ENCODE assay signal across 8 cellular contexts in genomic region chr3:101849714-101850326, GRCh38. TPM values are rescaled to one million over a fixed set of nuclear protein-coding genes. Genes with fewer than 3 reads are reported as not detected.
DNase-seq lines count a peak whose midpoint lies in the region; ATAC-seq and TF ChIP-seq lines count a peak whose summit lies in the region.

No MANE protein-coding gene starts in this region.

- H3K27me3 Mint-ChIP-seq in activated naive CD4-positive, alpha-beta T cell treated with anti-CD3 and anti-CD28 coated beads, Interleukin-2, amount 50 U/mL, for 24 hours: no peaks in the 10 kb centered on the region

- peak overlapping the region; percentile 98 for H3K4me3 Mint-ChIP-seq in activated naive CD4-positive, alpha-beta T cell treated with anti-CD3 and anti-CD28 coated beads, Interleukin-2, amount 50 U/mL, for 24 hours

- H3K36me3 Mint-ChIP-seq in activated naive CD4-positive, alpha-beta T cell treated with anti-CD3 and anti-CD28 coated beads, Interleukin-2, amount 50 U/mL, for 24 hours: peaks cover 41% of the 10 kb centered on the region

- DNase-seq in RPMI8226 (peak; percentile 69), left ventricle myocardium superior (peak; percentile 76), sciatic nerve (ENCODE audit: low spot score) (peak; percentile 71), KBM-7 (no peak)

- no peaks in the 10 kb centered on the region for H3K9me3 Mint-ChIP-seq in activated naive CD4-positive, alpha-beta T cell treated with anti-CD3 and anti-CD28 coated beads, Interleukin-2, amount 50 U/mL, for 24 hours

- in situ Hi-C loops in KBM-7 (cut with MboI; ENCODE audit: low pct_unique_long_range_greater_than_20kb, low sequenced_read_pairs): no loop called here

- H3K27ac Mint-ChIP-seq in activated naive CD4-positive, alpha-beta T cell treated with anti-CD3 and anti-CD28 coated beads, Interleukin-2, amount 50 U/mL, for 24 hours: peak overlapping the region; percentile 100

- peak; percentile 36 for TF ChIP-seq CTCF in 22Rv1 (IDR thresholded peaks at IDR 0.05)

- peak; percentile 38 for ATAC-seq in GM18505 (IDR thresholded peaks at IDR 0.05; ENCODE audit: unreplicated experiment)
- ATAC-seq in HG02981 (IDR thresholded peaks at IDR 0.05; ENCODE audit: unreplicated experiment): peak; percentile 21
- peak; percentile 57 for ATAC-seq in left ventricle myocardium superior
- ATAC-seq in sciatic nerve: peak; percentile 48

- H3K4me1 Mint-ChIP-seq in activated naive CD4-positive, alpha-beta T cell treated with anti-CD3 and anti-CD28 coated beads, Interleukin-2, amount 50 U/mL, for 24 hours: peaks cover 54% of the 10 kb centered on the region

- intact Hi-C loops in left ventricle myocardium superior (cut with micrococcal nuclease) (no loop called here), sciatic nerve (cut with DNase I) (no loop called here)

- TF ChIP-seq POLR2A in GM18505 (IDR thresholded peaks at IDR 0.05; ENCODE audit: borderline replicate concordance, extremely low read depth, insufficient read depth, insufficient read length): no peak

- H3K27ac ChIP-seq in 22Rv1: peak overlapping the region; percentile 97

RNA-seq across cellular contexts. Expression of gene NFKBIZ, which starts 0.5 kb away (rescaled TPM):
- total RNA-seq in left ventricle myocardium superior: 15.9 TPM
- total RNA-seq in sciatic nerve: 91.6 TPM
